ENCODE assay signal across 8 cellular contexts in the genomic region with DNA sequence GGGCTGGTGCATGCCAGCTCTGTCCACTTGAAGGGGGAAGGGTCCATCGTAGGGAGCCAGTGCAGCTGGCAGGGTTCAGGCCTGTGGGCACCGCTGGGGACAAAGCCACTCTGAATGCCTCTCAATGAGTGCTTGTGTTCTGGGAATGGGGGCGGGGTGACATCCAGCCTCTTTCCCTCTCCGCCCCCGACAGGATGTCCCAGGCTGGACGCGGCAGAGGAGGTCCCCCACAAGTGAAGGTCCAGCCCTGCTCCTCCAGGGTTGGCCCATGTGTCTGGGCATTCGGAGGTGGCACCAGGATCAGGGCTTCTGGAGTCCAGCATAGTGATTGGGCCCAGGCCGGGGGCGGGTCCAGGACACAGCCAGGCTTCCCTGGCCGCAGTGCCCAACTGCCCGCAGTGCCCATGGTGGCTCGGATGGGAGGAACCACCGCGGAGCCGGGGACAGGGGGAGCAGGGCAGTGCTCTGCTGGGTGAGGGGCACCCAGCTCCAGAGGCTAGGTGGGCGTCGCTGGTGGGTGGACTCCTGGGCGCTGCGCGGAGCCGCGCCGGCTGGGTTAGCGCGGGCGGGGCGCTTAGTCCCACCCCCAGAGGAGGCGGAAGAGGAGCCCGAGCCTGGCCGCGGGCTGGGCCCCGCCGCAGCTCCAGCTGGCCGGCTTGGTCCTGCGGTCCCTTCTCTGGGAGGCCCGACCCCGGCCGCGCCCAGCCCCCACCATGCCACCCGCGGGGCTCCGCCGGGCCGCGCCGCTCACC. TPM values are rescaled to one million over a fixed set of nuclear protein-coding genes. Genes with fewer than 3 reads are reported as not detected.
DNase-seq lines count a peak whose midpoint lies in the region; ATAC-seq, FAIRE-seq and TF ChIP-seq lines count a peak whose summit lies in the region.

A gene with protein sequence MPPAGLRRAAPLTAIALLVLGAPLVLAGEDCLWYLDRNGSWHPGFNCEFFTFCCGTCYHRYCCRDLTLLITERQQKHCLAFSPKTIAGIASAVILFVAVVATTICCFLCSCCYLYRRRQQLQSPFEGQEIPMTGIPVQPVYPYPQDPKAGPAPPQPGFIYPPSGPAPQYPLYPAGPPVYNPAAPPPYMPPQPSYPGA (plus strand): TSS at position 617 of the 752 bp plus-strand sequence. CDS start 97 bp downstream, at position 714.

- H4K20me1 ChIP-seq in mammary epithelial cell (ENCODE audit: insufficient read depth, low read length), result no peaks in the 10 kb centered on the region

- ATAC-seq in activated CD4-positive, CD25-positive, alpha-beta regulatory T cell treated with anti-CD3 and anti-CD28 coated beads, Interleukin-2, amount 50 U/mL, for 24 hours, result peak; percentile 52 to 57
- no peak for ATAC-seq in GM18498 (IDR thresholded peaks at IDR 0.05; ENCODE audit: unreplicated experiment)

- H3K9me3 ChIP-seq in NT2/D1 (ENCODE audit: insufficient read depth, low read length) (no peaks in the 10 kb centered on the region), mammary epithelial cell (replicated peaks; ENCODE audit: insufficient read depth, low read length) (no peaks in the 10 kb centered on the region), iPS-18c (ENCODE audit: control insufficient read depth, insufficient read depth, low read length) (no peaks in the 10 kb centered on the region)

- CTCF ChIA-PET in mammary epithelial cell (lab: Charles Lee; ENCODE audit: low non-redundant PET), result no interaction called here

- DNase-seq in activated CD4-positive, CD25-positive, alpha-beta regulatory T cell (lab: John Stamatoyannopoulos, UW), result no peak
- DNase-seq in NT2/D1 (ENCODE audit: low read depth, low spot score) (no peak), mammary epithelial cell (peak; percentile 61), putamen (ENCODE audit: low spot score) (peak; percentile 98), GM19239 (ENCODE audit: insufficient read length, low spot score) (no peak)

- H3K27ac ChIP-seq in mammary epithelial cell (ENCODE audit: insufficient read depth, low read depth, low read length), result no peak within 1 kb of the TSS

- 0% methylated on average over 5 of the region's 47 CpGs for WGBS in mammary epithelial cell (ENCODE audit: low coverage, missing lambda C conversion rate)

- H3K36me3 ChIP-seq in NT2/D1 (ENCODE audit: insufficient read depth, insufficient read length, low read length) (peaks cover 10% of the 10 kb centered on the region), mammary epithelial cell (ENCODE audit: insufficient read depth, low read length) (no peaks in the 10 kb centered on the region)

- peak within 1 kb of the TSS; percentile 90 for H2AFZ ChIP-seq in mammary epithelial cell (ENCODE audit: low read depth, low read length)

- H3K79me2 ChIP-seq in mammary epithelial cell (ENCODE audit: insufficient read depth, low read length), result no peaks in the 10 kb centered on the region

- intact Hi-C loops in mammary epithelial cell (cut with micrococcal nuclease), result no loop called here

- BruUV-seq in mammary epithelial cell (replicated peaks; lab: Mats Ljungman, UMichigan), result no TSS peak

- H3K4me3 ChIP-seq in NT2/D1 (ENCODE audit: insufficient read length, low read depth) (peak within 1 kb of the TSS; percentile 54), mammary epithelial cell (replicated peaks in 1 of 3; ENCODE audit: insufficient read depth in 1 of 3, low read depth in 2 of 3, low read length in 3 of 3) (peak within 1 kb of the TSS; percentile 55 to 81 (median 64)), iPS-18c (ENCODE audit: insufficient read depth, low read depth, low read length) (peak within 1 kb of the TSS; percentile 67)

- H3K4me1 ChIP-seq in NT2/D1 (ENCODE audit: insufficient read depth, insufficient read length) (peaks cover 30% of the 10 kb centered on the region), mammary epithelial cell (ENCODE audit: insufficient read depth, low read length) (peaks cover 33% of the 10 kb centered on the region)

- dilution Hi-C loops in mammary epithelial cell (cut with HindIII; ENCODE audit: low sequenced_read_pairs), result no loop called here

- H3K27me3 ChIP-seq in NT2/D1 (ENCODE audit: insufficient read depth, insufficient read length) (peaks cover 28% of the 10 kb centered on the region), mammary epithelial cell (ENCODE audit: insufficient read depth, low read length) (no peaks in the 10 kb centered on the region)

- peak within 1 kb of the TSS; percentile 94 for H3K4me2 ChIP-seq in mammary epithelial cell (ENCODE audit: insufficient read depth, low read depth, low read length)

- in situ Hi-C loops in mammary epithelial cell (cut with MboI; ENCODE audit: low sequenced_read_pairs in 2 of 2), result no loop called here

- H3K9ac ChIP-seq in NT2/D1 (ENCODE audit: insufficient read length, low read depth), result peak within 1 kb of the TSS; percentile 80
- no peak within 1 kb of the TSS for H3K9ac ChIP-seq in mammary epithelial cell (ENCODE audit: insufficient read depth, low read length)

- FAIRE-seq in GM19239 (lab: Jason Lieb, UNC), result no peak

- TF ChIP-seq CTCF in mammary epithelial cell (conservative IDR thresholded peaks at IDR 0.05 in 1 of 2, IDR thresholded peaks at IDR 0.05 in 1 of 2; ENCODE audit: extremely low read depth in 1 of 2, insufficient read depth in 1 of 2, low read depth in 1 of 2, low read length in 2 of 2), result no peak

RNA-seq across cellular contexts. Expression of the gene that starts here (rescaled TPM):
- 10 to 100 TPM; 11.7 to 18.3 TPM for total RNA-seq in mammary epithelial cell
- 14.3 TPM for polyA plus RNA-seq in mammary epithelial cell
- polyA minus RNA-seq in mammary epithelial cell, result 5.9 TPM

Comparison
In these comparisons a context has a peak if more than half of its experiments do, and no peak if none do; other contexts are left out.
1. DNase-seq: peak in mammary epithelial cell (single experiment) and putamen (single experiment); none in activated CD4-positive, CD25-positive, alpha-beta regulatory T cell (0 of 4), NT2/D1 (single experiment) and GM19239 (single experiment).
2. Peak in every context shown above with its lines, with median percentiles within 50 percentile points of each other: H3K4me3 ChIP-seq.